ENCODE assay signal across 26 cellular contexts in genomic region chr9:130205912-130206311, GRCh38. TPM values are rescaled to one million over a fixed set of nuclear protein-coding genes. Genes with fewer than 3 reads are reported as not detected.
"Had no signal": no experiment of that assay in that cellular context is flagged by ENCODE, and none has a peak within 500 bp of the region (broad histone marks: within the 10 kb centered on the region; RNA-seq: fewer than 3 reads in every experiment).

No MANE protein-coding gene starts in this region.

- H3K36me3 Mint-ChIP-seq: activated naive CD8-positive, alpha-beta T cell; natural killer cell treated with Interleukin-12 subunit alpha and Interleukin-12 subunit beta and Interleukin-15 and Interleukin-18, amount 100 ng/mL, for 72 hours; stimulated activated effector memory CD8-positive, alpha-beta T cell treated with anti-CD3 and anti-CD28 coated beads, Interleukin-12 subunit alpha, Interleukin-12 subunit beta, amount 100 ng/mL, for 72 hours had no signal

- H3K4me1 Mint-ChIP-seq: activated T-helper 17 cell treated with anti-CD3 and anti-CD28 coated beads, Interleukin-2, amount 50 U/mL, for 72 hours; stimulated activated effector memory CD8-positive, alpha-beta T cell treated with anti-CD3 and anti-CD28 coated beads, Interleukin-12 subunit alpha, Interleukin-12 subunit beta, amount 100 ng/mL, for 72 hours; stimulated activated naive CD8-positive, alpha-beta T cell treated with anti-CD3 and anti-CD28 coated beads, Interleukin-15, amount 100 ng/mL, for 72 hours had no signal

- H3K27me3 ChIP-seq: ovary, suprapubic skin, upper lobe of left lung had no signal

- H3K36me3 ChIP-seq: ovary, suprapubic skin, upper lobe of left lung had no signal

- H3K4me3 ChIP-seq: ovary, skin epidermis, suprapubic skin, upper lobe of left lung had no signal

- H3K4me3 Mint-ChIP-seq: activated naive CD8-positive, alpha-beta T cell; activated T-cell treated with anti-CD3 and anti-CD28 coated beads, Interleukin-2, amount 50 U/mL, for 24 hours; activated T-helper 17 cell treated with anti-CD3 and anti-CD28 coated beads, Interleukin-2, amount 50 U/mL, for 72 hours; mesothelial cell of epicardium; natural killer cell treated with Interleukin-12 subunit alpha and Interleukin-12 subunit beta and Interleukin-15 and Interleukin-18, amount 100 ng/mL, for 72 hours; stimulated activated effector memory CD8-positive, alpha-beta T cell treated with anti-CD3 and anti-CD28 coated beads, Interleukin-12 subunit alpha, Interleukin-12 subunit beta, amount 100 ng/mL, for 72 hours; stimulated activated naive CD8-positive, alpha-beta T cell treated with anti-CD3 and anti-CD28 coated beads, Interleukin-15, amount 100 ng/mL, for 72 hours had no signal

- H3K27ac Mint-ChIP-seq: activated naive CD8-positive, alpha-beta T cell; activated T-cell treated with anti-CD3 and anti-CD28 coated beads, Interleukin-2, amount 50 U/mL, for 24 hours; activated T-helper 17 cell treated with anti-CD3 and anti-CD28 coated beads, Interleukin-2, amount 50 U/mL, for 72 hours; mesothelial cell of epicardium; natural killer cell treated with Interleukin-12 subunit alpha and Interleukin-12 subunit beta and Interleukin-15 and Interleukin-18, amount 100 ng/mL, for 72 hours; stimulated activated effector memory CD8-positive, alpha-beta T cell treated with anti-CD3 and anti-CD28 coated beads, Interleukin-12 subunit alpha, Interleukin-12 subunit beta, amount 100 ng/mL, for 72 hours had no signal

- DNase-seq: activated CD4-positive, alpha-beta T cell treated with anti-CD3 and anti-CD28 coated beads for 1 hour; activated CD4-positive, alpha-beta T cell treated with anti-CD3 and anti-CD28 coated beads, Interleukin-2, amount 50 U/mL, for 4 hours; activated CD8-positive, alpha-beta memory T cell treated with anti-CD3 and anti-CD28 coated beads for 24 hours; activated CD8-positive, alpha-beta memory T cell treated with anti-CD3 and anti-CD28 coated beads, Interleukin-2, amount 50 U/mL, for 4 hours; activated T-cell treated with anti-CD3 and anti-CD28 coated beads, Interleukin-2, amount 50 U/mL, for 24 hours; amniotic stem cell; cortex of kidney; effector CD4-positive, alpha-beta T cell; erythroblast; foreskin melanocyte; left ventricle myocardium superior; mammary epithelial cell; ovary; stimulated activated CD4-positive, alpha-beta T cell treated with anti-CD3 and anti-CD28 coated beads, Interleukin-1b, Interleukin-23, amount 100 ng/mL, for 48 hours; stimulated activated naive CD8-positive, alpha-beta T cell treated with anti-CD3 and anti-CD28 coated beads, Interleukin-15, amount 100 ng/mL, for 72 hours; T-helper 1 cell; upper lobe of left lung; WERI-Rb-1 had no signal

- ATAC-seq: activated T-helper 17 cell treated with anti-CD3 and anti-CD28 coated beads, Interleukin-2, amount 50 U/mL, for 72 hours; left ventricle myocardium superior; natural killer cell treated with Interleukin-12 subunit alpha and Interleukin-12 subunit beta and Interleukin-15 and Interleukin-18, amount 100 ng/mL, for 72 hours; right cardiac atrium; stimulated activated effector memory CD8-positive, alpha-beta T cell treated with anti-CD3 and anti-CD28 coated beads, Interleukin-12 subunit alpha, Interleukin-12 subunit beta, amount 100 ng/mL, for 72 hours; stimulated activated naive CD8-positive, alpha-beta T cell treated with anti-CD3 and anti-CD28 coated beads, Interleukin-15, amount 100 ng/mL, for 72 hours had no signal

- H3K27me3 Mint-ChIP-seq: activated naive CD8-positive, alpha-beta T cell; activated T-cell treated with anti-CD3 and anti-CD28 coated beads, Interleukin-2, amount 50 U/mL, for 24 hours; activated T-helper 17 cell treated with anti-CD3 and anti-CD28 coated beads, Interleukin-2, amount 50 U/mL, for 72 hours; natural killer cell treated with Interleukin-12 subunit alpha and Interleukin-12 subunit beta and Interleukin-15 and Interleukin-18, amount 100 ng/mL, for 72 hours; stimulated activated naive CD8-positive, alpha-beta T cell treated with anti-CD3 and anti-CD28 coated beads, Interleukin-15, amount 100 ng/mL, for 72 hours had no signal

- H3K9me3 Mint-ChIP-seq: activated T-cell treated with anti-CD3 and anti-CD28 coated beads, Interleukin-2, amount 50 U/mL, for 24 hours; activated T-helper 17 cell treated with anti-CD3 and anti-CD28 coated beads, Interleukin-2, amount 50 U/mL, for 72 hours; mesothelial cell of epicardium; natural killer cell treated with Interleukin-12 subunit alpha and Interleukin-12 subunit beta and Interleukin-15 and Interleukin-18, amount 100 ng/mL, for 72 hours; stimulated activated effector memory CD8-positive, alpha-beta T cell treated with anti-CD3 and anti-CD28 coated beads, Interleukin-12 subunit alpha, Interleukin-12 subunit beta, amount 100 ng/mL, for 72 hours; stimulated activated naive CD8-positive, alpha-beta T cell treated with anti-CD3 and anti-CD28 coated beads, Interleukin-15, amount 100 ng/mL, for 72 hours had no signal

- H3K27ac ChIP-seq: ovary, skin epidermis, suprapubic skin, upper lobe of left lung, WERI-Rb-1 had no signal

- H3K9me3 ChIP-seq: ovary, suprapubic skin, upper lobe of left lung had no signal

- H3K4me1 ChIP-seq: upper lobe of left lung had no signal

RNA-seq across cellular contexts. Expression of gene HMCN2, which starts 59.6 kb away (rescaled TPM):
- total RNA-seq: activated T-helper 17 cell treated with anti-CD3 and anti-CD28 coated beads, Interleukin-2, amount 50 U/mL, for 72 hours; natural killer cell treated with Interleukin-12 subunit alpha and Interleukin-12 subunit beta and Interleukin-15 and Interleukin-18, amount 100 ng/mL, for 72 hours had no signal
